Comparison of ENCODE assay signal across 1 cellular context in the genomic region with DNA sequence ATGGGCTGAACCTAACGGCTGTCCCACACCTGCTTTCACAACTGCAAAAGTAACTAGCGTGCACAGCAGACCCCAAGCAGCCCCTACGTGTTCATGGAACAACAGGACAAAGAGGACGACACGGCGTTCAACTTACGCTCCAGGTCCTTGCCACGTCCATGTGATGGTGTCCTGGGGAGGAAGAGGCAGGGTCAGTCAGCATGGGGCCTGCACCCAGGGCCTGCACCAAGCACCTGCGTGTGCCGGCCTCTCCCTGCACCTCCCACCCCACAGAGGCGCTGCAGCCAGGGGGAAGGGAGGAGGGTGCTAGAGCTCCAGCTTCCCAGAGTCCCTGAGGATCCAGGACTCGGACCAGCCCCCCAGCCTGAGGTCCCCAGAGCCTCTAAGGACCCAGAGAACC.
TF ChIP-seq lines count a peak whose summit lies in the region.

No MANE protein-coding gene starts in this region.

TF ChIP-seq in A549, 52 proteins besides CTCF, POLR2A, EP300 and RAD21 (continued from another document):
- no peak for TF ChIP-seq HMGXB4 (CRISPR knock-in tag; IDR thresholded peaks at IDR 0.05; ENCODE audit: borderline replicate concordance)
- no peak for TF ChIP-seq NPAS2 (CRISPR knock-in tag; IDR thresholded peaks at IDR 0.05; ENCODE audit: borderline replicate concordance)
- TF ChIP-seq MAZ (IDR thresholded peaks at IDR 0.05; ENCODE audit: borderline replicate concordance, low read depth, low read length): no peak
- no peak for TF ChIP-seq HOXB13 (CRISPR knock-in tag; IDR thresholded peaks at IDR 0.05; ENCODE audit: low read depth)
- TF ChIP-seq, protein P1, sequence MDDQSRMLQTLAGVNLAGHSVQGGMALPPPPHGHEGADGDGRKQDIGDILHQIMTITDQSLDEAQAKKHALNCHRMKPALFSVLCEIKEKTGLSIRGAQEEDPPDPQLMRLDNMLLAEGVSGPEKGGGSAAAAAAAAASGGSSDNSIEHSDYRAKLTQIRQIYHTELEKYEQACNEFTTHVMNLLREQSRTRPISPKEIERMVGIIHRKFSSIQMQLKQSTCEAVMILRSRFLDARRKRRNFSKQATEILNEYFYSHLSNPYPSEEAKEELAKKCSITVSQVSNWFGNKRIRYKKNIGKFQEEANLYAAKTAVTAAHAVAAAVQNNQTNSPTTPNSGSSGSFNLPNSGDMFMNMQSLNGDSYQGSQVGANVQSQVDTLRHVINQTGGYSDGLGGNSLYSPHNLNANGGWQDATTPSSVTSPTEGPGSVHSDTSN (IDR thresholded peaks at IDR 0.05): no peak
- TF ChIP-seq SMC3 (IDR thresholded peaks at IDR 0.05): no peak
- TF ChIP-seq CHD2 (IDR thresholded peaks at IDR 0.05; ENCODE audit: low read length, partially characterized antibody): no peak
- TF ChIP-seq HOXB5 (CRISPR knock-in tag; IDR thresholded peaks at IDR 0.05): no peak
- no peak for TF ChIP-seq ZNF302 (CRISPR knock-in tag; IDR thresholded peaks at IDR 0.05)
- TF ChIP-seq PHF8 (IDR thresholded peaks at IDR 0.05; ENCODE audit: borderline replicate concordance, low read depth): no peak
- no peak for TF ChIP-seq E2F6 (IDR thresholded peaks at IDR 0.05; ENCODE audit: borderline replicate concordance, low read depth)
- no peak for TF ChIP-seq RFX5 (IDR thresholded peaks at IDR 0.05)
- TF ChIP-seq USF2 (IDR thresholded peaks at IDR 0.05): no peak
- TF ChIP-seq RARB (CRISPR knock-in tag; IDR thresholded peaks at IDR 0.05): no peak
- TF ChIP-seq, protein P2, sequence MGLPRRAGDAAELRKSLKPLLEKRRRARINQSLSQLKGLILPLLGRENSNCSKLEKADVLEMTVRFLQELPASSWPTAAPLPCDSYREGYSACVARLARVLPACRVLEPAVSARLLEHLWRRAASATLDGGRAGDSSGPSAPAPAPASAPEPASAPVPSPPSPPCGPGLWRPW (IDR thresholded peaks at IDR 0.05): no peak
- TF ChIP-seq MAFK (IDR thresholded peaks at IDR 0.05; ENCODE audit: partially characterized antibody): no peak
- TF ChIP-seq CBX2 (IDR thresholded peaks at IDR 0.05; ENCODE audit: borderline replicate concordance, low read depth): no peak
